In the genomic region with DNA sequence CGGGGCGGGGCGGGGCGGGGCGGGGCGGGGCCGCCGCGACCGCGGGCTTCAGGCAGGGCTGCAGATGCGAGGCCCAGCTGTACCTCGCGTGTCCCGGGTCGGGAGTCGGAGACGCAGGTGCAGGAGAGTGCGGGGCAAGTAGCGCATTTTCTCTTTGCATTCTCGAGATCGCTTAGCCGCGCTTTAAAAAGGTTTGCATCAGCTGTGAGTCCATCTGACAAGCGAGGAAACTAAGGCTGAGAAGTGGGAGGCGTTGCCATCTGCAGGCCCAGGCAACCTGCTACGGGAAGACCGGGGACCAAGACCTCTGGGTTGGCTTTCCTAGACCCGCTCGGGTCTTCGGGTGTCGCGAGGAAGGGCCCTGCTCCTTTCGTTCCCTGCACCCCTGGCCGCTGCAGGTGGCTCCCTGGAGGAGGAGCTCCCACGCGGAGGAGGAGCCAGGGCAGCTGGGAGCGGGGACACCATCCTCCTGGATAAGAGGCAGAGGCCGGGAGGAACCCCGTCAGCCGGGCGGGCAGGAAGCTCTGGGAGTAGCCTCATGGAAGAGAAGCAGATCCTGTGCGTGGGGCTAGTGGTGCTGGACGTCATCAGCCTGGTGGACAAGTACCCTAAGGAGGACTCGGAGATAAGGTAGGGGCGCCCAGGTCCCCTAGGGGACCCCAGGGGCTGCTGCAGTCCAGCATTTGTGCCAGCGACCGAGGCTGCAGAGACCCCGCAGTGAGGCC, we compare ENCODE assay signal across 1 cellular context.
A peak's percentile ranks its signal among the peaks of the same experiment; 100 is the strongest.
TF ChIP-seq lines count a peak whose summit lies in the region.

KHK (plus strand) TSS at position 51 of the 725 bp plus-strand sequence; CDS start at position 539, 488 bp downstream.

TF ChIP-seq in HepG2, 621 proteins besides CTCF, POLR2A, EP300 and RAD21 (continued from another document and continues in another):
- peak; percentile 52 for TF ChIP-seq TEAD3 (CRISPR knock-in tag; optimal IDR thresholded peaks at IDR 0.05; ENCODE audit: borderline replicate concordance)
- no peak for TF ChIP-seq SAFB2 (CRISPR knock-in tag; IDR thresholded peaks at IDR 0.05; ENCODE audit: borderline replicate concordance, low read depth)
- TF ChIP-seq, protein P1, sequence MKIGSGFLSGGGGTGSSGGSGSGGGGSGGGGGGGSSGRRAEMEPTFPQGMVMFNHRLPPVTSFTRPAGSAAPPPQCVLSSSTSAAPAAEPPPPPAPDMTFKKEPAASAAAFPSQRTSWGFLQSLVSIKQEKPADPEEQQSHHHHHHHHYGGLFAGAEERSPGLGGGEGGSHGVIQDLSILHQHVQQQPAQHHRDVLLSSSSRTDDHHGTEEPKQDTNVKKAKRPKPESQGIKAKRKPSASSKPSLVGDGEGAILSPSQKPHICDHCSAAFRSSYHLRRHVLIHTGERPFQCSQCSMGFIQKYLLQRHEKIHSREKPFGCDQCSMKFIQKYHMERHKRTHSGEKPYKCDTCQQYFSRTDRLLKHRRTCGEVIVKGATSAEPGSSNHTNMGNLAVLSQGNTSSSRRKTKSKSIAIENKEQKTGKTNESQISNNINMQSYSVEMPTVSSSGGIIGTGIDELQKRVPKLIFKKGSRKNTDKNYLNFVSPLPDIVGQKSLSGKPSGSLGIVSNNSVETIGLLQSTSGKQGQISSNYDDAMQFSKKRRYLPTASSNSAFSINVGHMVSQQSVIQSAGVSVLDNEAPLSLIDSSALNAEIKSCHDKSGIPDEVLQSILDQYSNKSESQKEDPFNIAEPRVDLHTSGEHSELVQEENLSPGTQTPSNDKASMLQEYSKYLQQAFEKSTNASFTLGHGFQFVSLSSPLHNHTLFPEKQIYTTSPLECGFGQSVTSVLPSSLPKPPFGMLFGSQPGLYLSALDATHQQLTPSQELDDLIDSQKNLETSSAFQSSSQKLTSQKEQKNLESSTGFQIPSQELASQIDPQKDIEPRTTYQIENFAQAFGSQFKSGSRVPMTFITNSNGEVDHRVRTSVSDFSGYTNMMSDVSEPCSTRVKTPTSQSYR (CRISPR knock-in tag; IDR thresholded peaks at IDR 0.05; ENCODE audit: borderline replicate concordance) = no peak
- peak; percentile 5 for TF ChIP-seq ZNF547 (CRISPR knock-in tag; IDR thresholded peaks at IDR 0.05)
- TF ChIP-seq ZNF704 (CRISPR knock-in tag; IDR thresholded peaks at IDR 0.05; ENCODE audit: borderline replicate concordance) = peak; percentile 90; the same call in 1 of the 2 replicates
- peak; percentile 67 for TF ChIP-seq MYC (CRISPR knock-in tag; IDR thresholded peaks at IDR 0.05; ENCODE audit: borderline replicate concordance)
- peak; percentile 53; the same call in 1 of the 2 replicates for TF ChIP-seq NR2F2 (IDR thresholded peaks at IDR 0.05; ENCODE audit: borderline replicate concordance, low read depth)
- TF ChIP-seq ZNF12 (CRISPR knock-in tag; IDR thresholded peaks at IDR 0.05) = 0 out of 2 replicates have a peak, but pooled peaks have one; percentile 6
- TF ChIP-seq ZNF317 (CRISPR knock-in tag; IDR thresholded peaks at IDR 0.05) = peak; percentile 76; the same call in 1 of the 2 replicates
- TF ChIP-seq ZNF143 (CRISPR knock-in tag; IDR thresholded peaks at IDR 0.05) = no peak
- TF ChIP-seq ZBTB14 (CRISPR knock-in tag; IDR thresholded peaks at IDR 0.05) = no peak; the same call in 1 of the 2 replicates
- TF ChIP-seq ZEB1 (IDR thresholded peaks at IDR 0.05; ENCODE audit: insufficient replicate concordance, low read depth) = no peak
- 0 out of 2 replicates have a peak, but pooled peaks have one; percentile 17 for TF ChIP-seq PATZ1 (CRISPR knock-in tag; IDR thresholded peaks at IDR 0.05)
- TF ChIP-seq, protein P2, sequence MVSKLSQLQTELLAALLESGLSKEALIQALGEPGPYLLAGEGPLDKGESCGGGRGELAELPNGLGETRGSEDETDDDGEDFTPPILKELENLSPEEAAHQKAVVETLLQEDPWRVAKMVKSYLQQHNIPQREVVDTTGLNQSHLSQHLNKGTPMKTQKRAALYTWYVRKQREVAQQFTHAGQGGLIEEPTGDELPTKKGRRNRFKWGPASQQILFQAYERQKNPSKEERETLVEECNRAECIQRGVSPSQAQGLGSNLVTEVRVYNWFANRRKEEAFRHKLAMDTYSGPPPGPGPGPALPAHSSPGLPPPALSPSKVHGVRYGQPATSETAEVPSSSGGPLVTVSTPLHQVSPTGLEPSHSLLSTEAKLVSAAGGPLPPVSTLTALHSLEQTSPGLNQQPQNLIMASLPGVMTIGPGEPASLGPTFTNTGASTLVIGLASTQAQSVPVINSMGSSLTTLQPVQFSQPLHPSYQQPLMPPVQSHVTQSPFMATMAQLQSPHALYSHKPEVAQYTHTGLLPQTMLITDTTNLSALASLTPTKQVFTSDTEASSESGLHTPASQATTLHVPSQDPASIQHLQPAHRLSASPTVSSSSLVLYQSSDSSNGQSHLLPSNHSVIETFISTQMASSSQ (IDR thresholded peaks at IDR 0.05; ENCODE audit: low read depth) = peak; percentile 30; the same call in 1 of the 2 replicates
- TF ChIP-seq, protein P2 (CRISPR knock-in tag; IDR thresholded peaks at IDR 0.05; ENCODE audit: borderline replicate concordance) = 0 out of 2 replicates have a peak, but pooled peaks have one; percentile 0
- no peak for TF ChIP-seq PAF1 (CRISPR knock-in tag; IDR thresholded peaks at IDR 0.05)
- peak; percentile 29; the same call in 1 of the 2 replicates for TF ChIP-seq PAXIP1 (CRISPR knock-in tag; conservative IDR thresholded peaks at IDR 0.05)
- TF ChIP-seq, protein P3, sequence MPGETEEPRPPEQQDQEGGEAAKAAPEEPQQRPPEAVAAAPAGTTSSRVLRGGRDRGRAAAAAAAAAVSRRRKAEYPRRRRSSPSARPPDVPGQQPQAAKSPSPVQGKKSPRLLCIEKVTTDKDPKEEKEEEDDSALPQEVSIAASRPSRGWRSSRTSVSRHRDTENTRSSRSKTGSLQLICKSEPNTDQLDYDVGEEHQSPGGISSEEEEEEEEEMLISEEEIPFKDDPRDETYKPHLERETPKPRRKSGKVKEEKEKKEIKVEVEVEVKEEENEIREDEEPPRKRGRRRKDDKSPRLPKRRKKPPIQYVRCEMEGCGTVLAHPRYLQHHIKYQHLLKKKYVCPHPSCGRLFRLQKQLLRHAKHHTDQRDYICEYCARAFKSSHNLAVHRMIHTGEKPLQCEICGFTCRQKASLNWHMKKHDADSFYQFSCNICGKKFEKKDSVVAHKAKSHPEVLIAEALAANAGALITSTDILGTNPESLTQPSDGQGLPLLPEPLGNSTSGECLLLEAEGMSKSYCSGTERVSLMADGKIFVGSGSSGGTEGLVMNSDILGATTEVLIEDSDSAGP (CRISPR knock-in tag; IDR thresholded peaks at IDR 0.05; ENCODE audit: borderline replicate concordance) = peak; percentile 73; the same call in 1 of the 2 replicates
- no peak for TF ChIP-seq CREM (IDR thresholded peaks at IDR 0.05)
- TF ChIP-seq CREM (CRISPR knock-in tag; IDR thresholded peaks at IDR 0.05) = no peak
- TF ChIP-seq, protein P4, sequence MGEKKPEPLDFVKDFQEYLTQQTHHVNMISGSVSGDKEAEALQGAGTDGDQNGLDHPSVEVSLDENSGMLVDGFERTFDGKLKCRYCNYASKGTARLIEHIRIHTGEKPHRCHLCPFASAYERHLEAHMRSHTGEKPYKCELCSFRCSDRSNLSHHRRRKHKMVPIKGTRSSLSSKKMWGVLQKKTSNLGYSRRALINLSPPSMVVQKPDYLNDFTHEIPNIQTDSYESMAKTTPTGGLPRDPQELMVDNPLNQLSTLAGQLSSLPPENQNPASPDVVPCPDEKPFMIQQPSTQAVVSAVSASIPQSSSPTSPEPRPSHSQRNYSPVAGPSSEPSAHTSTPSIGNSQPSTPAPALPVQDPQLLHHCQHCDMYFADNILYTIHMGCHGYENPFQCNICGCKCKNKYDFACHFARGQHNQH (CRISPR knock-in tag; IDR thresholded peaks at IDR 0.05) = 0 out of 2 replicates have a peak, but pooled peaks have one; percentile 18
- no peak for TF ChIP-seq SNAI1 (CRISPR knock-in tag; IDR thresholded peaks at IDR 0.05; ENCODE audit: borderline replicate concordance)
- peak; percentile 43; the same call in 1 of the 2 replicates for TF ChIP-seq MAF1 (CRISPR knock-in tag; IDR thresholded peaks at IDR 0.05; ENCODE audit: borderline replicate concordance)
- TF ChIP-seq ZNF816 (CRISPR knock-in tag; IDR thresholded peaks at IDR 0.05; ENCODE audit: borderline replicate concordance) = peak; percentile 61; the same call in 1 of the 2 replicates
- peak; percentile 67; the same call in 1 of the 2 replicates for TF ChIP-seq NFATC3 (CRISPR knock-in tag; IDR thresholded peaks at IDR 0.05)
- TF ChIP-seq KDM5A (IDR thresholded peaks at IDR 0.05; ENCODE audit: borderline replicate concordance, low read length) = peak; percentile 63; the same call in 1 of the 2 replicates
- no peak for TF ChIP-seq ZNF777 (CRISPR knock-in tag; IDR thresholded peaks at IDR 0.05)
- TF ChIP-seq ZNF556 (CRISPR knock-in tag; IDR thresholded peaks at IDR 0.05; ENCODE audit: borderline replicate concordance) = no peak; the same call in 1 of the 2 replicates
- 0 out of 2 replicates have a peak, but pooled peaks have one; percentile 66 for TF ChIP-seq ZSCAN31 (CRISPR knock-in tag; IDR thresholded peaks at IDR 0.05; ENCODE audit: low read depth)
- peak; percentile 21; the same call in 1 of the 2 replicates for TF ChIP-seq MEIS1 (CRISPR knock-in tag; IDR thresholded peaks at IDR 0.05; ENCODE audit: borderline replicate concordance)
- no peak for TF ChIP-seq ZC3H13 (CRISPR knock-in tag; IDR thresholded peaks at IDR 0.05)
- TF ChIP-seq, protein P5, sequence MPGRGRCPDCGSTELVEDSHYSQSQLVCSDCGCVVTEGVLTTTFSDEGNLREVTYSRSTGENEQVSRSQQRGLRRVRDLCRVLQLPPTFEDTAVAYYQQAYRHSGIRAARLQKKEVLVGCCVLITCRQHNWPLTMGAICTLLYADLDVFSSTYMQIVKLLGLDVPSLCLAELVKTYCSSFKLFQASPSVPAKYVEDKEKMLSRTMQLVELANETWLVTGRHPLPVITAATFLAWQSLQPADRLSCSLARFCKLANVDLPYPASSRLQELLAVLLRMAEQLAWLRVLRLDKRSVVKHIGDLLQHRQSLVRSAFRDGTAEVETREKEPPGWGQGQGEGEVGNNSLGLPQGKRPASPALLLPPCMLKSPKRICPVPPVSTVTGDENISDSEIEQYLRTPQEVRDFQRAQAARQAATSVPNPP (CRISPR knock-in tag; IDR thresholded peaks at IDR 0.05) = no peak
- peak; percentile 34 for TF ChIP-seq TAF15 (IDR thresholded peaks at IDR 0.05; ENCODE audit: low read depth, low read length, poor library complexity, severe bottlenecking)
